In genomic region chr2:10406491-10406890, GRCh38 we compare ENCODE assay signal across 1 cellular context.
TF ChIP-seq lines count a peak whose summit lies in the region.

No MANE protein-coding gene starts in this region.

TF ChIP-seq in HCT116, 20 proteins besides CTCF, POLR2A, EP300 and RAD21 (continued from another document):
- TF ChIP-seq CEBPB (IDR thresholded peaks at IDR 0.05; ENCODE audit: low read depth) = no peak
- TF ChIP-seq ZNF274 (IDR thresholded peaks at IDR 0.05; ENCODE audit: low read depth, low read length) = no peak
